8 cellular contexts compared by ENCODE assay signal in genomic region chr16:351804-352520, GRCh38. TPM values are rescaled to one million over a fixed set of nuclear protein-coding genes. Genes with fewer than 3 reads are reported as not detected.
DNase-seq lines count a peak whose midpoint lies in the region; ATAC-seq lines count a peak whose summit lies in the region.

No MANE protein-coding gene starts in this region.

- H3K27ac Mint-ChIP-seq in activated naive CD8-positive, alpha-beta T cell treated with anti-CD3 and anti-CD28 coated beads, Interleukin-2, amount 10 ng/mL, durations not matched to agents 7 days and 5 days = peak overlapping the region; percentile 88
- peak overlapping the region; percentile 43 for H3K27ac Mint-ChIP-seq in stimulated activated effector memory CD8-positive, alpha-beta T cell treated with anti-CD3 and anti-CD28 coated beads, Interleukin-12 subunit alpha, Interleukin-12 subunit beta, amount 100 ng/mL, for 72 hours

- no peaks in the 10 kb centered on the region for H3K4me1 ChIP-seq in HUES64 (ENCODE audit: insufficient read depth, low read length)

- H3K4me3 ChIP-seq in HUES64 (ENCODE audit: low read length) (peak overlapping the region; percentile 83), iPS-18c (ENCODE audit: insufficient read depth, low read depth, low read length) (peak overlapping the region; percentile 69)

- no peaks in the 10 kb centered on the region for H3K27me3 ChIP-seq in HUES64 (ENCODE audit: insufficient read depth, low read length)

- H3K36me3 Mint-ChIP-seq in activated naive CD8-positive, alpha-beta T cell treated with anti-CD3 and anti-CD28 coated beads, Interleukin-2, amount 10 ng/mL, durations not matched to agents 7 days and 5 days = peaks cover 6% of the 10 kb centered on the region
- H3K36me3 Mint-ChIP-seq in stimulated activated effector memory CD8-positive, alpha-beta T cell treated with anti-CD3 and anti-CD28 coated beads, Interleukin-12 subunit alpha, Interleukin-12 subunit beta, amount 100 ng/mL, for 72 hours = peaks cover 29% of the 10 kb centered on the region

- H3K36me3 ChIP-seq in HUES64 (ENCODE audit: insufficient read depth, low read length) = peaks cover 14% of the 10 kb centered on the region

- no peak overlapping the region for H3K27ac ChIP-seq in HUES64 (ENCODE audit: low read depth, low read length)

- POLR2A ChIA-PET in activated naive CD8-positive, alpha-beta T cell treated with anti-CD3 and anti-CD28 coated beads, Interleukin-2, amount 10 ng/mL, durations not matched to agents 7 days and 5 days (lab: Charles Lee) = interaction anchor here (0.9 to 3.3 kb wide), 6 partner anchors 11 to 123 kb away, joined by 3 to 10 read pairs (median 4); partner anchors contain the start of genes FAM234A and LUC7L

- no peaks in the 10 kb centered on the region for H3K27me3 Mint-ChIP-seq in activated naive CD8-positive, alpha-beta T cell treated with anti-CD3 and anti-CD28 coated beads, Interleukin-2, amount 10 ng/mL, durations not matched to agents 7 days and 5 days

- H3K9me3 Mint-ChIP-seq in activated naive CD8-positive, alpha-beta T cell treated with anti-CD3 and anti-CD28 coated beads, Interleukin-2, amount 10 ng/mL, durations not matched to agents 7 days and 5 days = no peaks in the 10 kb centered on the region
- no peaks in the 10 kb centered on the region for H3K9me3 Mint-ChIP-seq in stimulated activated effector memory CD8-positive, alpha-beta T cell treated with anti-CD3 and anti-CD28 coated beads, Interleukin-12 subunit alpha, Interleukin-12 subunit beta, amount 100 ng/mL, for 72 hours

- DNase-seq in COLO668 (lab: John Stamatoyannopoulos, UW; ENCODE audit: unreplicated experiment) (peak; percentile 58), NOMO-1 (lab: John Stamatoyannopoulos, UW; ENCODE audit: unreplicated experiment in 2 of 2) (no peak), cerebellar nuclear complex (lab: John Stamatoyannopoulos, UW) (no peak)
- no peak for DNase-seq in activated naive CD8-positive, alpha-beta T cell treated with anti-CD3 and anti-CD28 coated beads, Interleukin-2, amount 10 ng/mL, durations not matched to agents 7 days and 5 days
- no peak for DNase-seq in stimulated activated effector memory CD8-positive, alpha-beta T cell treated with anti-CD3 and anti-CD28 coated beads, Interleukin-12 subunit alpha, Interleukin-12 subunit beta, amount 100 ng/mL, for 72 hours (ENCODE audit: low spot score in 2 of 2)

- H3K4me3 Mint-ChIP-seq in activated naive CD8-positive, alpha-beta T cell treated with anti-CD3 and anti-CD28 coated beads, Interleukin-2, amount 10 ng/mL, durations not matched to agents 7 days and 5 days = peak overlapping the region; percentile 92
- H3K4me3 Mint-ChIP-seq in stimulated activated effector memory CD8-positive, alpha-beta T cell treated with anti-CD3 and anti-CD28 coated beads, Interleukin-12 subunit alpha, Interleukin-12 subunit beta, amount 100 ng/mL, for 72 hours = peak overlapping the region; percentile 64

- ATAC-seq in GM21360 (IDR thresholded peaks at IDR 0.05; ENCODE audit: unreplicated experiment) = peak; percentile 35
- ATAC-seq in activated naive CD8-positive, alpha-beta T cell treated with anti-CD3 and anti-CD28 coated beads, Interleukin-2, amount 10 ng/mL, durations not matched to agents 7 days and 5 days (ENCODE audit: low read depth) = peak; percentile 27
- ATAC-seq in stimulated activated effector memory CD8-positive, alpha-beta T cell treated with anti-CD3 and anti-CD28 coated beads, Interleukin-12 subunit alpha, Interleukin-12 subunit beta, amount 100 ng/mL, for 72 hours = peak; percentile 29

- peaks cover 23% of the 10 kb centered on the region for H3K4me1 Mint-ChIP-seq in activated naive CD8-positive, alpha-beta T cell treated with anti-CD3 and anti-CD28 coated beads, Interleukin-2, amount 10 ng/mL, durations not matched to agents 7 days and 5 days
- peaks cover 58% of the 10 kb centered on the region for H3K4me1 Mint-ChIP-seq in stimulated activated effector memory CD8-positive, alpha-beta T cell treated with anti-CD3 and anti-CD28 coated beads, Interleukin-12 subunit alpha, Interleukin-12 subunit beta, amount 100 ng/mL, for 72 hours

- H3K9me3 ChIP-seq in HUES64 (ENCODE audit: insufficient read depth, low read depth, low read length) = no peaks in the 10 kb centered on the region
- no peaks in the 10 kb centered on the region for H3K9me3 ChIP-seq in iPS-18c (ENCODE audit: control insufficient read depth, insufficient read depth, low read length)

- peak overlapping the region; percentile 86 for H3K9ac ChIP-seq in HUES64 (ENCODE audit: low read depth, low read length)

- WGBS in HUES64 = under 1% methylated on average over 95 of the region's 95 CpGs

RNA-seq across cellular contexts. Expression of gene AXIN1, which starts 0.6 kb away (rescaled TPM):
- 23.7 TPM for polyA plus RNA-seq in HUES64 (2013, experiment 1 of 2)
- 22.8 TPM for polyA plus RNA-seq in HUES64 (2013, experiment 2 of 2)
- total RNA-seq in activated naive CD8-positive, alpha-beta T cell treated with anti-CD3 and anti-CD28 coated beads, Interleukin-2, amount 10 ng/mL, durations not matched to agents 7 days and 5 days = 10 to 100 TPM; 30.9 to 32.5 TPM

RNA-seq across cellular contexts. Expression of gene MRPL28, which starts 18.4 kb away (rescaled TPM):
- 82.0 TPM for polyA plus RNA-seq in HUES64 (2013, experiment 1 of 2)
- 77.9 TPM for polyA plus RNA-seq in HUES64 (2013, experiment 2 of 2)
- total RNA-seq in activated naive CD8-positive, alpha-beta T cell treated with anti-CD3 and anti-CD28 coated beads, Interleukin-2, amount 10 ng/mL, durations not matched to agents 7 days and 5 days = 10 to 100 TPM; 64.4 to 67.5 TPM

RNA-seq across cellular contexts. Expression of gene PGAP6, which starts 29.8 kb away (rescaled TPM):
- polyA plus RNA-seq in HUES64 (2013, experiment 1 of 2) = 50.5 TPM
- 61.3 TPM for polyA plus RNA-seq in HUES64 (2013, experiment 2 of 2)
- total RNA-seq in activated naive CD8-positive, alpha-beta T cell treated with anti-CD3 and anti-CD28 coated beads, Interleukin-2, amount 10 ng/mL, durations not matched to agents 7 days and 5 days = 10 to 100 TPM; 58.9 to 59.0 TPM

RNA-seq across cellular contexts. Expression of gene NME4, which starts 45.0 kb away (rescaled TPM):
- 240 TPM for polyA plus RNA-seq in HUES64 (2013, experiment 1 of 2)
- 284 TPM for polyA plus RNA-seq in HUES64 (2013, experiment 2 of 2)
- total RNA-seq in activated naive CD8-positive, alpha-beta T cell treated with anti-CD3 and anti-CD28 coated beads, Interleukin-2, amount 10 ng/mL, durations not matched to agents 7 days and 5 days = 1 to 10 TPM; 8.2 to 8.8 TPM

RNA-seq across cellular contexts. Expression of gene DECR2, which starts 49.7 kb away (rescaled TPM):
- 12.8 TPM for polyA plus RNA-seq in HUES64 (2013, experiment 1 of 2)
- polyA plus RNA-seq in HUES64 (2013, experiment 2 of 2) = 15.0 TPM
- 1 to 10 TPM; 5.6 to 7.9 TPM for total RNA-seq in activated naive CD8-positive, alpha-beta T cell treated with anti-CD3 and anti-CD28 coated beads, Interleukin-2, amount 10 ng/mL, durations not matched to agents 7 days and 5 days
